ENCODE assay signal across 6 cellular contexts in genomic region chr2:113323129-113323528, GRCh38. TPM values are rescaled to one million over a fixed set of nuclear protein-coding genes. Genes with fewer than 3 reads are reported as not detected.
DNase-seq lines count a peak whose midpoint lies in the region; ATAC-seq and TF ChIP-seq lines count a peak whose summit lies in the region.
"Not testable (repeated sequence)": the region's sequence is repeated elsewhere in the genome, so short reads cannot be mapped to it uniquely, and the experiment has no call there.

No MANE protein-coding gene starts in this region.

- H2BK12ac ChIP-seq in mesenchymal stem cell (ENCODE audit: low read length in 2 of 2), result not testable (repeated sequence)

- H3K9me3 ChIP-seq in BLaER1; RWPE2 (ENCODE audit: severe bottlenecking); mesenchymal stem cell (ENCODE audit: control insufficient read depth, low read length): not testable (repeated sequence)

- H3K36me3 ChIP-seq in BLaER1; RWPE2 (ENCODE audit: low read depth); mesenchymal stem cell (ENCODE audit: control insufficient read depth in 1 of 2, insufficient read depth in 2 of 2, low read depth in 1 of 2, low read length in 2 of 2): not testable (repeated sequence)

- not testable (repeated sequence) for H2AFZ ChIP-seq in mesenchymal stem cell (ENCODE audit: low read depth, low read length)

- not testable (repeated sequence) for TF ChIP-seq EP300 in Ishikawa (IDR thresholded peaks at IDR 0.05; ENCODE audit: borderline replicate concordance)

- not testable (repeated sequence) for H4K8ac ChIP-seq in mesenchymal stem cell (ENCODE audit: low read length)

- not testable (repeated sequence) for H3K4me3 ChIP-seq in BLaER1; RWPE2 (ENCODE audit: severe bottlenecking); fibroblast of the aortic adventitia (ENCODE audit: low read depth, low read length); mesenchymal stem cell (ENCODE audit: insufficient read depth in 1 of 2, low read depth in 1 of 2, low read length in 2 of 2)

- not testable (repeated sequence) for H3K4ac ChIP-seq in mesenchymal stem cell (ENCODE audit: low read depth in 1 of 2, low read length in 2 of 2)

- H3K4me1 ChIP-seq in BLaER1, result peaks cover 25% of the 10 kb centered on the region
- not testable (repeated sequence) for H3K4me1 ChIP-seq in RWPE2 (ENCODE audit: insufficient read depth, poor library complexity, severe bottlenecking); mesenchymal stem cell (ENCODE audit: control insufficient read depth, insufficient read depth, low read depth, low read length)

- not testable (repeated sequence) for H2AK5ac ChIP-seq in mesenchymal stem cell (ENCODE audit: low read length, severe bottlenecking)

- H3K27ac ChIP-seq in BLaER1; mesenchymal stem cell (ENCODE audit: low read length, poor library complexity, severe bottlenecking): not testable (repeated sequence)
- peak overlapping the region; percentile 100 for H3K27ac ChIP-seq in RWPE2 (ENCODE audit: poor library complexity, severe bottlenecking)

- H2BK15ac ChIP-seq in mesenchymal stem cell (ENCODE audit: low read depth, poor library complexity, severe bottlenecking), result not testable (repeated sequence)

- not testable (repeated sequence) for TF ChIP-seq RAD21 in Ishikawa (IDR thresholded peaks at IDR 0.05; ENCODE audit: low read depth)

- H4K20me1 ChIP-seq in BLaER1, result not testable (repeated sequence)

- not testable (repeated sequence) for H3K9ac ChIP-seq in BLaER1
- H3K9ac ChIP-seq in mesenchymal stem cell (ENCODE audit: low read length), result peak overlapping the region; percentile 22

- not testable (repeated sequence) for TF ChIP-seq CTCF in RWPE2 (IDR thresholded peaks at IDR 0.05; ENCODE audit: poor library complexity, severe bottlenecking); fibroblast of the aortic adventitia (IDR thresholded peaks at IDR 0.05; ENCODE audit: insufficient read depth, low read length)

- DNase-seq in NCI-H226 (peak; percentile 23), fibroblast of the aortic adventitia (ENCODE audit: low read depth) (peak; percentile 17)
- not testable (repeated sequence) for DNase-seq in RWPE2 (ENCODE audit: low spot score); mesenchymal stem cell

- 92% methylated on average over 5 of the region's 5 CpGs for WGBS in mesenchymal stem cell

- H3K14ac ChIP-seq in mesenchymal stem cell (ENCODE audit: low read length in 2 of 2), result not testable (repeated sequence)

- H3K4me2 ChIP-seq in BLaER1, result peak overlapping the region; percentile 89; the same call in 1 of the 2 replicates
- H3K4me2 ChIP-seq in mesenchymal stem cell (ENCODE audit: low read length, poor library complexity, severe bottlenecking), result not testable (repeated sequence)

- H3K18ac ChIP-seq in mesenchymal stem cell (ENCODE audit: low read depth in 1 of 2, low read length in 2 of 2), result not testable (repeated sequence)

- not testable (repeated sequence) for H3K23ac ChIP-seq in mesenchymal stem cell (ENCODE audit: low read length in 2 of 2)

- not testable (repeated sequence) for H3K27me3 ChIP-seq in BLaER1; RWPE2 (ENCODE audit: insufficient read depth, poor library complexity, severe bottlenecking); mesenchymal stem cell (ENCODE audit: control insufficient read depth in 1 of 2, insufficient read depth in 1 of 2, low read length in 2 of 2)

- not testable (repeated sequence) for H4K91ac ChIP-seq in mesenchymal stem cell (ENCODE audit: low read length)

- H3K79me1 ChIP-seq in mesenchymal stem cell (replicated peaks; ENCODE audit: low read length, poor library complexity, severe bottlenecking), result not testable (repeated sequence)

- H2BK5ac ChIP-seq in mesenchymal stem cell (ENCODE audit: low read depth, low read length, poor library complexity, severe bottlenecking), result not testable (repeated sequence)

- H2BK120ac ChIP-seq in mesenchymal stem cell (ENCODE audit: low read depth, low read length), result not testable (repeated sequence)

- not testable (repeated sequence) for ATAC-seq in RWPE2 (ENCODE audit: low read depth)

TF ChIP-seq in Ishikawa, 13 proteins besides CTCF, POLR2A, EP300 and RAD21:
- TF ChIP-seq ZBTB7A (IDR thresholded peaks at IDR 0.05; ENCODE audit: low read depth) (peak; percentile 85; the same call in 1 of the 2 replicates), NFIC (IDR thresholded peaks at IDR 0.05) (peak; percentile 48), MAX (IDR thresholded peaks at IDR 0.05) (peak; percentile 24; the same call in 1 of the 2 replicates)
TF ChIP-seq in Ishikawa: peak in this region for 3; not testable (repeated sequence) for 10.

RNA-seq across cellular contexts. Expression of gene PAX8, which starts 44.4 kb away (rescaled TPM):
- total RNA-seq in fibroblast of the aortic adventitia (ENCODE audit: low replicate concordance), result 0.09 and 1.5 TPM in 2 replicates
- polyA plus RNA-seq in mesenchymal stem cell (2013, experiment 1 of 2), result 0.03 TPM
- 0.10 TPM for polyA plus RNA-seq in mesenchymal stem cell (2013, experiment 2 of 2)
